ENCODE assay signal across 28 cellular contexts in genomic region chr9:16405421-16405820, GRCh38.
"Had no signal": no experiment of that assay in that cellular context is flagged by ENCODE, and none has a peak within 500 bp of the region (broad histone marks: within the 10 kb centered on the region; RNA-seq: fewer than 3 reads in every experiment).

No MANE protein-coding gene starts in this region.

- H3K36me3 ChIP-seq: adrenal gland, brain microvascular endothelial cell, gastroesophageal sphincter, heart right ventricle had no signal

- H3K4me1 Mint-ChIP-seq: activated naive CD4-positive, alpha-beta T cell treated with anti-CD3 and anti-CD28 coated beads, Interleukin-2, amount 50 U/mL, for 24 hours; activated naive CD8-positive, alpha-beta T cell treated with anti-CD3 and anti-CD28 coated beads for 36 hours; activated naive CD8-positive, alpha-beta T cell treated with anti-CD3 and anti-CD28 coated beads, Interleukin-2, amount 50 U/mL, for 24 hours; central memory CD8-positive, alpha-beta T cell had no signal

- H2AFZ ChIP-seq: hepatocyte had no signal

- ATAC-seq: activated CD8-positive, alpha-beta T cell treated with anti-CD3 and anti-CD28 coated beads for 36 hours; activated naive CD8-positive, alpha-beta T cell treated with anti-CD3 and anti-CD28 coated beads, Interleukin-2, amount 50 U/mL, for 24 hours; esophagus mucosa; gastroesophageal sphincter; heart right ventricle had no signal

- H3K4me1 ChIP-seq: adrenal gland, gastroesophageal sphincter had no signal

- H3K27ac ChIP-seq: adrenal gland, brain microvascular endothelial cell, gastroesophageal sphincter, heart right ventricle, hepatocyte had no signal

- H3K36me3 Mint-ChIP-seq: activated naive CD4-positive, alpha-beta T cell treated with anti-CD3 and anti-CD28 coated beads, Interleukin-2, amount 50 U/mL, for 24 hours; activated naive CD8-positive, alpha-beta T cell treated with anti-CD3 and anti-CD28 coated beads for 36 hours had no signal

- H3K9me3 ChIP-seq: adrenal gland, gastroesophageal sphincter had no signal

- H3K9me3 Mint-ChIP-seq: activated CD8-positive, alpha-beta T cell treated with anti-CD3 and anti-CD28 coated beads for 36 hours; activated naive CD4-positive, alpha-beta T cell treated with anti-CD3 and anti-CD28 coated beads, Interleukin-2, amount 50 U/mL, for 24 hours; activated naive CD8-positive, alpha-beta T cell treated with anti-CD3 and anti-CD28 coated beads for 36 hours; activated T-helper 1 cell treated with anti-CD3 and anti-CD28 coated beads, Interleukin-12 subunit alpha, Interleukin-12 subunit beta, Interleukin-2, Interleukin-4 antibody, amounts not matched to agents 30 ng/mL and 10 ng/mL and 1 ng/mL, durations not matched to agents 14 hours and 24 hours and 36 hours; activated T-helper 2 cell treated with anti-CD3 and anti-CD28 coated beads, Interferon-gamma antibody, Interleukin-2, Interleukin-4, amounts not matched to agents 10 μg/mL and 5 μg/mL and 100 μg/mL, durations not matched to agents 14 hours and 24 hours and 36 hours; endodermal cell had no signal

- H3K4me2 ChIP-seq: hepatocyte had no signal

- H3K4me3 Mint-ChIP-seq: activated CD8-positive, alpha-beta T cell treated with anti-CD3 and anti-CD28 coated beads for 36 hours; activated naive CD4-positive, alpha-beta T cell treated with anti-CD3 and anti-CD28 coated beads for 36 hours; activated naive CD4-positive, alpha-beta T cell treated with anti-CD3 and anti-CD28 coated beads, Interleukin-2, amount 50 U/mL, for 24 hours; activated naive CD8-positive, alpha-beta T cell treated with anti-CD3 and anti-CD28 coated beads for 36 hours; activated naive CD8-positive, alpha-beta T cell treated with anti-CD3 and anti-CD28 coated beads, Interleukin-2, amount 50 U/mL, for 24 hours; activated T-helper 1 cell treated with anti-CD3 and anti-CD28 coated beads, Interleukin-12 subunit alpha, Interleukin-12 subunit beta, Interleukin-2, Interleukin-4 antibody, amounts not matched to agents 30 ng/mL and 10 ng/mL and 1 ng/mL, durations not matched to agents 14 hours and 24 hours and 36 hours; central memory CD8-positive, alpha-beta T cell; endodermal cell had no signal

- H3K27me3 Mint-ChIP-seq: activated CD8-positive, alpha-beta T cell treated with anti-CD3 and anti-CD28 coated beads for 36 hours; activated naive CD4-positive, alpha-beta T cell treated with anti-CD3 and anti-CD28 coated beads, Interleukin-2, amount 50 U/mL, for 24 hours; activated naive CD8-positive, alpha-beta T cell treated with anti-CD3 and anti-CD28 coated beads for 36 hours; central memory CD8-positive, alpha-beta T cell had no signal

- H3K79me2 ChIP-seq: hepatocyte had no signal

- H3K27ac Mint-ChIP-seq: activated CD8-positive, alpha-beta T cell treated with anti-CD3 and anti-CD28 coated beads for 36 hours; activated naive CD4-positive, alpha-beta T cell treated with anti-CD3 and anti-CD28 coated beads for 36 hours; activated naive CD4-positive, alpha-beta T cell treated with anti-CD3 and anti-CD28 coated beads, Interleukin-2, amount 50 U/mL, for 24 hours; activated naive CD8-positive, alpha-beta T cell treated with anti-CD3 and anti-CD28 coated beads for 36 hours; activated naive CD8-positive, alpha-beta T cell treated with anti-CD3 and anti-CD28 coated beads, Interleukin-2, amount 50 U/mL, for 24 hours; activated T-helper 1 cell treated with anti-CD3 and anti-CD28 coated beads, Interleukin-12 subunit alpha, Interleukin-12 subunit beta, Interleukin-2, Interleukin-4 antibody, amounts not matched to agents 30 ng/mL and 10 ng/mL and 1 ng/mL, durations not matched to agents 14 hours and 24 hours and 36 hours; activated T-helper 2 cell treated with anti-CD3 and anti-CD28 coated beads, Interferon-gamma antibody, Interleukin-2, Interleukin-4, amounts not matched to agents 10 μg/mL and 5 μg/mL and 100 μg/mL, durations not matched to agents 14 hours and 24 hours and 36 hours; endodermal cell had no signal

- H3K4me3 ChIP-seq: adrenal gland, gastroesophageal sphincter, heart right ventricle, hepatocyte had no signal

- DNase-seq: activated CD4-positive, alpha-beta T cell treated with anti-CD3 and anti-CD28 coated beads for 4 hours; activated CD4-positive, alpha-beta T cell treated with anti-CD3 and anti-CD28 coated beads, Interleukin-2, amount 50 U/mL, for 1 hour; activated CD4-positive, alpha-beta T cell treated with anti-CD3 and anti-CD28 coated beads, Interleukin-2, amount 50 U/mL, for 48 hours; activated CD4-positive, CD25-positive, alpha-beta regulatory T cell; activated CD4-positive, CD25-positive, alpha-beta regulatory T cell treated with anti-CD3 and anti-CD28 coated beads, Interleukin-2, amount 50 U/mL, for 72 hours; activated CD8-positive, alpha-beta memory T cell treated with anti-CD3 and anti-CD28 coated beads for 24 hours; activated CD8-positive, alpha-beta T cell treated with anti-CD3 and anti-CD28 coated beads for 36 hours; activated effector memory CD4-positive, alpha-beta T cell treated with anti-CD3 and anti-CD28 coated beads, Interleukin-2, amount 50 U/mL, for 16 hours; activated naive CD4-positive, alpha-beta T cell treated with anti-CD3 and anti-CD28 coated beads for 36 hours; activated naive CD8-positive, alpha-beta T cell treated with anti-CD3 and anti-CD28 coated beads for 36 hours; activated naive CD8-positive, alpha-beta T cell treated with anti-CD3 and anti-CD28 coated beads, Interleukin-2, amount 50 U/mL, for 24 hours; activated T-cell treated with anti-CD3 and anti-CD28 coated beads, Interleukin-2, amount 50 U/mL, for 48 hours; adrenal gland; brain microvascular endothelial cell; cortex of kidney; dermis blood vessel endothelial cell; effector CD8-positive, alpha-beta T cell; endodermal cell; foreskin melanocyte; heart right ventricle; T-helper 2 cell had no signal

- H3K27me3 ChIP-seq: brain microvascular endothelial cell, gastroesophageal sphincter, hepatocyte had no signal
